ENCODE assay signal across 10 cellular contexts in the genomic region with DNA sequence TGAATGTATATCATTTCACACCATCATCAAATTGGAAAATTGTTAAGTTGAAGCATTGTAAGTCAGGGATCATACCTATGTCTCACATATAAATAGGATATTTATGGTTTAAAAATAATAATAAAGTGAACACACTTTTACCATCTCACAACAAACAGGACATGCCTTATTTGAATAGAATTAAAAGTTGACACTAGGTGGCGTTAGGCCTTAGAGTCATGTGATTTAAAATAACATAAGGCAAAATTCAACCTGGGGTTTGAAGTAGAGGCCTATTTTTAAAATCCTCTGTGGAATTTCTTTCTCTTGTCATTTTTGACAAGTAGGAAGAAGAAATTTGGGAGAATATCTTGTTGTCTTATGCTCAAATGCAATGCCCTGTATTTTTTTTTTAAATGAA.
DNase-seq lines count a peak whose midpoint lies in the region; ATAC-seq, FAIRE-seq and TF ChIP-seq lines count a peak whose summit lies in the region.
"Had no signal": no experiment of that assay in that cellular context is flagged by ENCODE, and none has a peak within 500 bp of the region (broad histone marks: within the 10 kb centered on the region; RNA-seq: fewer than 3 reads in every experiment).

No MANE protein-coding gene starts in this region.

- TF ChIP-seq POLR2A in right lobe of liver (IDR thresholded peaks at IDR 0.05) = no peak

- 4% methylated on average over 1 of the region's 1 CpG for WGBS in right lobe of liver (ENCODE audit: insufficient coverage, low coverage, low lambda C conversion rate, missing lambda C conversion rate)

- intact Hi-C loops in right lobe of liver (cut with DNase I) = no loop called here

- H3K36me3 ChIP-seq in right lobe of liver = no peaks in the 10 kb centered on the region

- H3K9me3 ChIP-seq in right lobe of liver = no peaks in the 10 kb centered on the region

- H3K27me3 ChIP-seq in right lobe of liver = no peaks in the 10 kb centered on the region

- peak; percentile 67 for FAIRE-seq in G401.6 (lab: Jason Lieb, UNC)
- FAIRE-seq in TTC549 (lab: Jason Lieb, UNC) = peak; percentile 5
- FAIRE-seq: keratinocyte had no signal

- POLR2A ChIA-PET in HEK293T (lab: Yijun Ruan, JAX) = no interaction called here

- no peaks in the 10 kb centered on the region for H3K4me1 ChIP-seq in right lobe of liver

- H3K27ac ChIP-seq in right lobe of liver = no peak overlapping the region

- ATAC-seq in HG03025 (IDR thresholded peaks at IDR 0.05; ENCODE audit: low FRiP score, unreplicated experiment) (peak; percentile 57), right lobe of liver (peak in 3 of 4 donors; percentile 33 to 46 (median 35)), GM18861 (IDR thresholded peaks at IDR 0.05; ENCODE audit: unreplicated experiment) (no peak)

- CTCF ChIA-PET in HEK293T (lab: Yijun Ruan, JAX) = no interaction called here

- H3K4me3 ChIP-seq in right lobe of liver = no peak overlapping the region

- TF ChIP-seq CTCF in right lobe of liver (IDR thresholded peaks at IDR 0.05) = peak; percentile 37 to 57 (median 46)

- DNase-seq in right lobe of liver (no peak), NCI-H1436 treated with DMSO at 0.1 percent for 48 hours (lab: John Stamatoyannopoulos, UW) (no peak), HEK293T (ENCODE audit: extremely low spot score) (no peak), UCSD-AML1 (lab: John Stamatoyannopoulos, UW; ENCODE audit: unreplicated experiment) (no peak)
- DNase-seq: NCI-H2227 treated with DMSO at 0.1 percent for 48 hours had no signal

TF ChIP-seq in HEK293T, 16 proteins besides CTCF, POLR2A, EP300 and RAD21:
- TF ChIP-seq, protein P1, sequence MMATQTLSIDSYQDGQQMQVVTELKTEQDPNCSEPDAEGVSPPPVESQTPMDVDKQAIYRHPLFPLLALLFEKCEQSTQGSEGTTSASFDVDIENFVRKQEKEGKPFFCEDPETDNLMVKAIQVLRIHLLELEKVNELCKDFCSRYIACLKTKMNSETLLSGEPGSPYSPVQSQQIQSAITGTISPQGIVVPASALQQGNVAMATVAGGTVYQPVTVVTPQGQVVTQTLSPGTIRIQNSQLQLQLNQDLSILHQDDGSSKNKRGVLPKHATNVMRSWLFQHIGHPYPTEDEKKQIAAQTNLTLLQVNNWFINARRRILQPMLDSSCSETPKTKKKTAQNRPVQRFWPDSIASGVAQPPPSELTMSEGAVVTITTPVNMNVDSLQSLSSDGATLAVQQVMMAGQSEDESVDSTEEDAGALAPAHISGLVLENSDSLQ (IDR thresholded peaks at IDR 0.05) = no peak
- TF ChIP-seq ZNF384 (IDR thresholded peaks at IDR 0.05) (no peak), LEF1 (IDR thresholded peaks at IDR 0.05; ENCODE audit: borderline replicate concordance) (no peak), SUZ12 (IDR thresholded peaks at IDR 0.05) (no peak), FOXM1 (IDR thresholded peaks at IDR 0.05; ENCODE audit: borderline replicate concordance) (no peak), SP1 (IDR thresholded peaks at IDR 0.05) (no peak), BHLHE40 (IDR thresholded peaks at IDR 0.05; ENCODE audit: borderline replicate concordance) (no peak), ELF4 (IDR thresholded peaks at IDR 0.05) (no peak), L3MBTL2 (conservative IDR thresholded peaks at IDR 0.05) (no peak), NFRKB (IDR thresholded peaks at IDR 0.05) (no peak), TARDBP (IDR thresholded peaks at IDR 0.05) (no peak), HDGF (IDR thresholded peaks at IDR 0.05; ENCODE audit: borderline replicate concordance) (no peak), FOXK2 (IDR thresholded peaks at IDR 0.05) (no peak), ARNT (IDR thresholded peaks at IDR 0.05) (no peak)
